8 cellular contexts compared by ENCODE assay signal in the genomic region with DNA sequence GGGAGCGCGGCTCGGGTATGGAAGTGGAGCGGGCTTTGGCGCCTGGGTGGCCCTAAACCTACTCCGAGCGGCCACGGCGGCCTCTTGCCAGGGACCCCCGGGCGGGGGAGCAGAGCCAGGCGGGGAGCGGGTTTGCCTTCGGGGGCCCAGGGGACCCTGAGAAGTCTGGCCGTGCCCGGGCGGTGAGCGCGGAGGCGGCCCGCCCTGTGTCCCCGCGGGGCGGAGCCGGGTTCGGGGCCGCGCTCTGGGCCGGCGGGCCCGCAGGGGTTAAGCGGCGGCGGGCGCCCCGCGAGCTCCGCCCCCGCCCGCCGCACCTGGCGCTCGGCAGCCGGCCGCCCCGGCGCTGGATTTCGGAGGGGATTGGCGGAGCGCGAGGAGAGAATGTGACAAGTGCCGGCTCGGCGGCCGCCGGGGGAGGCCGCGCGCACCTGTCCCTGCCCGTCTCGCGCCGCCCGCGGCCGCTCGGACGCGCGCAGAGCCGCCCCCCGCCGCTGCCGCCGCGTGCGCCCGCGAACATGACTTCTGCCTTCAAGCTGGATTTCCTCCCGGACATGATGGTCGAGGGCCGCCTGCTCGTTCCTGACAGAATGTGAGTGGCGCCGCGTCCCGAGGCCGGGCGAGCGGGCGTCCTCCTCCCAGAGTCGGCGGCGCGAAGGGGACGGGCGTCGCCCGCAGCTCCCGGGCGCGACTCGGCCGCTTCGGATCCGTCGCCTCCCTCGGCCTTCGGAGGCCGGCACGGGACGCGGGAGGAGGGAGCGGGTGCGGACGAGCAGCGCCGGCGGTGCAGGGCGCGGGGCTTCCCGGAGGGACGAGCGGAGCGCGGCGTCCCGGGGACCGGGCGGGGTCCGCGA. TPM values are rescaled to one million over a fixed set of nuclear protein-coding genes. Genes with fewer than 3 reads are reported as not detected.
DNase-seq lines count a peak whose midpoint lies in the region; ATAC-seq lines count a peak whose summit lies in the region.

A gene (plus strand): TSS at position 298 of the 851 bp plus-strand sequence. CDS start 218 bp downstream, at position 516.

- H3K4me3 Mint-ChIP-seq in activated CD4-positive, alpha-beta memory T cell treated with anti-CD3 and anti-CD28 coated beads, Interleukin-2, amount 10 ng/mL, durations not matched to agents 7 days and 5 days, result peak within 1 kb of the TSS; percentile 64
- H3K4me3 Mint-ChIP-seq in effector memory CD8-positive, alpha-beta T cell, result peak within 1 kb of the TSS; percentile 66 to 67

- H3K36me3 ChIP-seq in KOPT-K1 (ENCODE audit: insufficient read depth, low read length), result no peaks in the 10 kb centered on the region

- peaks cover 16% of the 10 kb centered on the region for H3K4me1 Mint-ChIP-seq in activated CD4-positive, alpha-beta memory T cell treated with anti-CD3 and anti-CD28 coated beads, Interleukin-2, amount 10 ng/mL, durations not matched to agents 7 days and 5 days
- peaks cover 6% of the 10 kb centered on the region in 2 donors for H3K4me1 Mint-ChIP-seq in effector memory CD8-positive, alpha-beta T cell (ENCODE audit: low read depth in 2 of 2)

- ATAC-seq in GM21515 (IDR thresholded peaks at IDR 0.05; ENCODE audit: unreplicated experiment), result peak; percentile 77
- ATAC-seq in effector memory CD8-positive, alpha-beta T cell (replicated peaks), result peak; percentile 78

- no peaks in the 10 kb centered on the region for H3K9me3 ChIP-seq in KOPT-K1 (ENCODE audit: insufficient read depth, low read length, poor library complexity, severe bottlenecking)

- no peaks in the 10 kb centered on the region for H3K9me3 Mint-ChIP-seq in activated CD4-positive, alpha-beta memory T cell treated with anti-CD3 and anti-CD28 coated beads, Interleukin-2, amount 10 ng/mL, durations not matched to agents 7 days and 5 days
- no peaks in the 10 kb centered on the region for H3K9me3 Mint-ChIP-seq in effector memory CD8-positive, alpha-beta T cell

- peak within 1 kb of the TSS; percentile 24 for H3K27ac ChIP-seq in KOPT-K1 (ENCODE audit: low read depth, low read length, poor library complexity, severe bottlenecking)

- CTCF ChIA-PET in activated CD4-positive, alpha-beta memory T cell treated with anti-CD3 and anti-CD28 coated beads, Interleukin-2, amount 10 ng/mL, durations not matched to agents 7 days and 5 days (lab: Charles Lee), result no interaction called here

- no peak within 1 kb of the TSS for H3K27ac Mint-ChIP-seq in activated CD4-positive, alpha-beta memory T cell treated with anti-CD3 and anti-CD28 coated beads, Interleukin-2, amount 10 ng/mL, durations not matched to agents 7 days and 5 days
- H3K27ac Mint-ChIP-seq in effector memory CD8-positive, alpha-beta T cell, result peak within 1 kb of the TSS in 1 of 2 donors; percentile 22

- H3K36me3 Mint-ChIP-seq in activated CD4-positive, alpha-beta memory T cell treated with anti-CD3 and anti-CD28 coated beads, Interleukin-2, amount 10 ng/mL, durations not matched to agents 7 days and 5 days (ENCODE audit: low read depth), result no peaks in the 10 kb centered on the region
- no peaks in the 10 kb centered on the region for H3K36me3 Mint-ChIP-seq in effector memory CD8-positive, alpha-beta T cell (ENCODE audit: insufficient read depth)

- POLR2A ChIA-PET in activated CD4-positive, alpha-beta memory T cell treated with anti-CD3 and anti-CD28 coated beads, Interleukin-2, amount 10 ng/mL, durations not matched to agents 7 days and 5 days (lab: Charles Lee), result interaction anchor here (0.7 to 2.2 kb wide), 8 partner anchors 8 to 159 kb away, joined by 3 to 7 read pairs (median 4); no protein-coding TSS in a partner anchor

- DNase-seq in DMS79 (lab: John Stamatoyannopoulos, UW) (peak; percentile 12), mesenteric fat pad (ENCODE audit: low spot score) (peak; percentile 91), H4 (ENCODE audit: low spot score) (no peak)
- peak; percentile 47 for DNase-seq in activated CD4-positive, alpha-beta memory T cell treated with anti-CD3 and anti-CD28 coated beads, Interleukin-2, amount 10 ng/mL, durations not matched to agents 7 days and 5 days
- DNase-seq in effector memory CD8-positive, alpha-beta T cell, result peak; percentile 12 to 28 (median 14)
- DNase-seq in stimulated activated CD8-positive, alpha-beta memory T cell treated with anti-CD3 and anti-CD28 coated beads, Interleukin-2, amount 100 ng/mL, for 48 hours (ENCODE audit: low read depth in 2 of 2), result peak; percentile 33 to 35

- peaks cover 80% of the 10 kb centered on the region for H3K27me3 Mint-ChIP-seq in activated CD4-positive, alpha-beta memory T cell treated with anti-CD3 and anti-CD28 coated beads, Interleukin-2, amount 10 ng/mL, durations not matched to agents 7 days and 5 days
- peaks cover 68% of the 10 kb centered on the region in 2 donors for H3K27me3 Mint-ChIP-seq in effector memory CD8-positive, alpha-beta T cell

RNA-seq across cellular contexts. Expression of the gene that starts here (rescaled TPM):
- total RNA-seq in activated CD4-positive, alpha-beta memory T cell treated with anti-CD3 and anti-CD28 coated beads, Interleukin-2, amount 10 ng/mL, durations not matched to agents 7 days and 5 days, result 100 to 1,000 TPM; 209 to 213 TPM
- total RNA-seq in mesenteric fat pad, result 93.9 TPM
- total RNA-seq in H4 (2014; rRNA removed; shearing (Covaris generic)), result 0.72 and 0.77 TPM in 2 replicates

Comparison
In these comparisons a context has a peak if more than half of its experiments do, and no peak if none do; other contexts are left out.
1. RNA of the gene that starts here (total RNA-seq): 209 to 213 TPM in activated CD4-positive, alpha-beta memory T cell treated with anti-CD3 and anti-CD28 coated beads, Interleukin-2, amount 10 ng/mL, durations not matched to agents 7 days and 5 days and 93.9 TPM in mesenteric fat pad (single experiment); 0.72 to 0.77 TPM in H4; every median in the first group is over 10 times any median in the second.